ENCODE assay signal across 8 cellular contexts in the genomic region with DNA sequence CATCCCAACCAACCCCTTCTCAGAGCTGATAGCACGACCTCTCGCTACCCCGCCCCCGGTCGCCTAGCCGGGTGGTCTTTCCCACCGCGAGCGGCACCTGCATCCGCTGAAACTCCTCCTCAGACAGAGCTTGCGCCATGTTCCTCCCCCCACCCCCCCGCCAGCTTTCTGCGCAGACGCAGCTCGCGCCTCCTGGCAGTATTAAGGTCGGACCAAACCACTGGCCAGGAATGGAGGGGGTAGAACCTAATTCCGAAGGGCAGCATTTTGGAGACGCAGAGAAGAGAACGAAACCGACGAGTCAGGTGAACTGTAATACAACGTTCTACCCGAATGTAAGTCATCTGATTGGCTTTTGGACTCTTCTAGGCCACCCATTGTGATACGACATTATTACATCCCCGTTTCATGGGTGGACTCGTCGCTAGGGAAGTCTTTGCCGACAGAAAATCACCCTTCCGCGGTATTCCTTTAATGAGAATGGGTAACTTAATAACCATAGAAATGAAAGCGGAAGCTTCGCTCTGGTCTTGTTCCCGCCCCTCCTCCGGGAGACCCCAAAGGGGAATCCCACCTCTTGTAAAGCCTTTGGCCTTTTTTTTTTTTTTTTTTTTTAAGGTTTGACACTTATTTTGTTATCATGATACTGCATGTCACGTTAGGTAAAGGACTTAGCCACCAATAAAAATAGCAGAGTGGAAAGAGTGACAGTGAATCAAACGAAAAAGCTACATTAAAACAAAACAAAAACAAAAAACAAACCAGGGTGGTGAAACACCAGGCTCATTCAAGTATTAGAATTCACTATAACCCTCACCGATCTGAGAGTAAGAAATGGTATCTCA.
DNase-seq lines count a peak whose midpoint lies in the region; ATAC-seq and TF ChIP-seq lines count a peak whose summit lies in the region.

A gene with protein sequence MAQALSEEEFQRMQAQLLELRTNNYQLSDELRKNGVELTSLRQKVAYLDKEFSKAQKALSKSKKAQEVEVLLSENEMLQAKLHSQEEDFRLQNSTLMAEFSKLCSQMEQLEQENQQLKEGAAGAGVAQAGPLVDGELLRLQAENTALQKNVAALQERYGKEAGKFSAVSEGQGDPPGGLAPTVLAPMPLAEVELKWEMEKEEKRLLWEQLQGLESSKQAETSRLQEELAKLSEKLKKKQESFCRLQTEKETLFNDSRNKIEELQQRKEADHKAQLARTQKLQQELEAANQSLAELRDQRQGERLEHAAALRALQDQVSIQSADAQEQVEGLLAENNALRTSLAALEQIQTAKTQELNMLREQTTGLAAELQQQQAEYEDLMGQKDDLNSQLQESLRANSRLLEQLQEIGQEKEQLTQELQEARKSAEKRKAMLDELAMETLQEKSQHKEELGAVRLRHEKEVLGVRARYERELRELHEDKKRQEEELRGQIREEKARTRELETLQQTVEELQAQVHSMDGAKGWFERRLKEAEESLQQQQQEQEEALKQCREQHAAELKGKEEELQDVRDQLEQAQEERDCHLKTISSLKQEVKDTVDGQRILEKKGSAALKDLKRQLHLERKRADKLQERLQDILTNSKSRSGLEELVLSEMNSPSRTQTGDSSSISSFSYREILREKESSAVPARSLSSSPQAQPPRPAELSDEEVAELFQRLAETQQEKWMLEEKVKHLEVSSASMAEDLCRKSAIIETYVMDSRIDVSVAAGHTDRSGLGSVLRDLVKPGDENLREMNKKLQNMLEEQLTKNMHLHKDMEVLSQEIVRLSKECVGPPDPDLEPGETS (minus strand): TSS at position 174 of the 845 bp plus-strand sequence. CDS start 35 bp downstream, at position 139.

- ATAC-seq in GM19025 (IDR thresholded peaks at IDR 0.05; ENCODE audit: low read depth, unreplicated experiment), result peak; percentile 80
- peak; percentile 74 for ATAC-seq in HG03354 (IDR thresholded peaks at IDR 0.05; ENCODE audit: poor library complexity, severe bottlenecking, unreplicated experiment)

- peak; percentile 70 for DNase-seq in AG09319 (ENCODE audit: extremely low read depth, low read depth)
- peak; percentile 71 for DNase-seq in NCI-H510A treated with DMSO at 0.1 percent for 48 hours (lab: John Stamatoyannopoulos, UW)
- DNase-seq in activated CD4-positive, alpha-beta T cell treated with anti-CD3 and anti-CD28 coated beads for 24 hours (ENCODE audit: low read depth in 2 of 2), result peak; percentile 48 to 54
- DNase-seq in choroid plexus epithelial cell (ENCODE audit: low read depth), result peak; percentile 91
- peak; percentile 84 for DNase-seq in kidney glomerular epithelial cell (lab: John Stamatoyannopoulos, UW)
- DNase-seq in stimulated activated CD4-positive, alpha-beta T cell treated with anti-CD3 and anti-CD28 coated beads, Interleukin-1b, Interleukin-23, amount 100 ng/mL, for 1 hour (ENCODE audit: low read depth in 2 of 2), result peak; percentile 44 to 49

- peak within 1 kb of the TSS; percentile 74 for H3K4me3 ChIP-seq in choroid plexus epithelial cell (ENCODE audit: low read depth, low read length)

- TF ChIP-seq CTCF in AG09319 (IDR thresholded peaks at IDR 0.05; ENCODE audit: low read depth, low read length) (no peak), choroid plexus epithelial cell (conservative IDR thresholded peaks at IDR 0.05; ENCODE audit: low read depth, low read length) (no peak)

Comparison
In these comparisons a context has a peak if more than half of its experiments do, and no peak if none do; other contexts are left out.
1. Peak in every context shown above with its lines: DNase-seq, ATAC-seq and H3K4me3 ChIP-seq.